ENCODE assay signal across 8 cellular contexts in genomic region chr10:88064608-88065383, GRCh38.
DNase-seq lines count a peak whose midpoint lies in the region; ATAC-seq and TF ChIP-seq lines count a peak whose summit lies in the region.

No MANE protein-coding gene starts in this region.

- ATAC-seq in GM21423 (IDR thresholded peaks at IDR 0.05; ENCODE audit: unreplicated experiment) (peak; percentile 44), lung (ENCODE audit: insufficient read depth, low FRiP score) (no peak)
- ATAC-seq in activated T-cell treated with anti-CD3 and anti-CD28 coated beads, Interleukin-2, amount 50 U/mL, for 72 hours (replicated peaks in 1 of 2), result peak; percentile 59 to 73

- TF ChIP-seq CTCF in GM12865 (IDR thresholded peaks at IDR 0.05; ENCODE audit: insufficient read depth, low read depth, low read length, missing control alignments) (no peak), lung (IDR thresholded peaks at IDR 0.05; ENCODE audit: control extremely low read depth, extremely low read depth) (no peak)

- peaks cover 5 to 6% of the 10 kb centered on the region in 2 donors for H3K36me3 Mint-ChIP-seq in activated T-cell treated with anti-CD3 and anti-CD28 coated beads, Interleukin-2, amount 50 U/mL, for 72 hours (ENCODE audit: insufficient read depth in 2 of 2)

- H3K4me3 ChIP-seq in GM12865 (ENCODE audit: low read depth, low read length) (no peak overlapping the region; the same call in 1 of the 2 replicates), lung (no peak overlapping the region), SJCRH30 (no peak overlapping the region)

- H3K4me1 Mint-ChIP-seq in activated T-cell treated with anti-CD3 and anti-CD28 coated beads, Interleukin-2, amount 50 U/mL, for 72 hours (ENCODE audit: low read depth), result peaks cover 53% of the 10 kb centered on the region

- H3K27ac ChIP-seq in lung (ENCODE audit: low read depth in 1 of 2, low read length in 1 of 2), result peak overlapping the region in 1 of 2 donors; percentile 74
- H3K27ac ChIP-seq in SJCRH30, result no peak overlapping the region

- peak overlapping the region; percentile 40 to 82 for H3K4me3 Mint-ChIP-seq in activated T-cell treated with anti-CD3 and anti-CD28 coated beads, Interleukin-2, amount 50 U/mL, for 72 hours

- H3K27me3 ChIP-seq in lung (ENCODE audit: control insufficient read depth, insufficient read depth) (no peaks in the 10 kb centered on the region), SJCRH30 (no peaks in the 10 kb centered on the region)

- peaks cover 29% of the 10 kb centered on the region for H3K27me3 Mint-ChIP-seq in activated T-cell treated with anti-CD3 and anti-CD28 coated beads, Interleukin-2, amount 50 U/mL, for 72 hours (ENCODE audit: low read depth)

- DNase-seq in GM12865 (ENCODE audit: low read depth) (peak; percentile 99), HS-5 (ENCODE audit: low read depth) (peak; percentile 31), lung (ENCODE audit: low spot score) (peak; percentile 72), NCI-H128 (lab: John Stamatoyannopoulos, UW; ENCODE audit: unreplicated experiment) (no peak), NCI-H1417 treated with DMSO at 0.1 percent for 48 hours (lab: John Stamatoyannopoulos, UW) (no peak), SJCRH30 (no peak)
- DNase-seq in activated T-cell treated with anti-CD3 and anti-CD28 coated beads, Interleukin-2, amount 50 U/mL, for 72 hours, result peak; percentile 36 to 66

- peak overlapping the region; percentile 88 for H3K27ac Mint-ChIP-seq in activated T-cell treated with anti-CD3 and anti-CD28 coated beads, Interleukin-2, amount 50 U/mL, for 72 hours

- H3K9me3 ChIP-seq in lung (ENCODE audit: control insufficient read depth in 2 of 2, insufficient read depth in 1 of 2, low read length in 1 of 2) (no peaks in the 10 kb centered on the region), SJCRH30 (replicated peaks) (no peaks in the 10 kb centered on the region)

- H3K9me3 Mint-ChIP-seq in activated T-cell treated with anti-CD3 and anti-CD28 coated beads, Interleukin-2, amount 50 U/mL, for 72 hours, result peaks cover 0 to 5% of the 10 kb centered on the region in 2 donors

- no peaks in the 10 kb centered on the region for H3K36me3 ChIP-seq in lung (ENCODE audit: control insufficient read depth in 2 of 2, insufficient read depth in 2 of 2, low read length in 2 of 2)
- H3K36me3 ChIP-seq in SJCRH30, result no peaks in the 10 kb centered on the region

- H3K4me1 ChIP-seq in lung (ENCODE audit: control insufficient read depth in 2 of 2, insufficient read depth in 2 of 2, low read length in 2 of 2) (peaks cover 8 to 26% of the 10 kb centered on the region in 2 donors), SJCRH30 (no peaks in the 10 kb centered on the region)

- 49 to 66% methylated on average over 5 of the region's 5 CpGs for WGBS in lung, 2 donors

Comparison
In these comparisons a context has a peak if more than half of its experiments do, and no peak if none do; other contexts are left out.
1. DNase-seq: peak in GM12865 (single experiment), HS-5 (single experiment), activated T-cell treated with anti-CD3 and anti-CD28 coated beads, Interleukin-2, amount 50 U/mL, for 72 hours (2 of 2) and lung (single experiment); none in NCI-H128 (single experiment), NCI-H1417 treated with DMSO at 0.1 percent for 48 hours (single experiment) and SJCRH30 (0 of 2).